Comparison of ENCODE assay signal across 15 cellular contexts in the genomic region with DNA sequence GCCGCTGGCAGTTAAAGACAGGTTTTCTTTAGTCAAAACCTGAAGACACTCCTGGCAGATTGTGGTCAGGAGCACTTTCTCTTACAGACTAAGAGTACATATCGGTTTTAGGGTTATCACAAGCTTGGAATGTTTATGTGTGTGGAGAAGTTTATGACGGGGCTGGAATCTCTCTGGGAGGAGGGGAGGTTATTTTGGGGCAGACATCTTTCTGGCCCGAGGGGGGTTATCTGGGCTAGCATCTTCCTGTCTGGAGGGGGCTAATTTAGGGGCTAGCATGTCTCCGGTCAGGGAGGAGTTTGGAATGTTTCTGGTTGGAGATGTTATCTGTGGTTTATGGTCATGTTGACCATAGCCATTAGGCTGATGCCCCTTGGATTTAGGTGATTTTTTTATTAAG.
"Had no signal": no experiment of that assay in that cellular context is flagged by ENCODE, and none has a peak within 500 bp of the region (broad histone marks: within the 10 kb centered on the region; RNA-seq: fewer than 3 reads in every experiment).

No MANE protein-coding gene starts in this region.

- H3K27ac Mint-ChIP-seq: activated CD8-positive, alpha-beta T cell treated with anti-CD3 and anti-CD28 coated beads for 36 hours; natural killer cell treated with Interleukin-12 subunit alpha and Interleukin-12 subunit beta and Interleukin-15 and Interleukin-18, amount 100 ng/mL, for 72 hours; stimulated activated naive CD8-positive, alpha-beta T cell treated with anti-CD3 and anti-CD28 coated beads, Interleukin-15, Interleukin-2, amounts not matched to agents 100 ng/mL and 50 ng/mL, for 24 hours; T-cell had no signal

- H3K4me3 ChIP-seq: colonic mucosa, lower lobe of right lung, testis had no signal

- H3K27ac ChIP-seq: colonic mucosa, lower lobe of right lung, testis, WERI-Rb-1 had no signal

- H3K36me3 Mint-ChIP-seq: natural killer cell treated with Interleukin-12 subunit alpha and Interleukin-12 subunit beta and Interleukin-15 and Interleukin-18, amount 100 ng/mL, for 72 hours; T-cell had no signal

- H3K4me1 ChIP-seq: colonic mucosa, lower lobe of right lung, testis had no signal

- H3K27me3 ChIP-seq: colonic mucosa, testis had no signal

- H3K9me3 ChIP-seq: colonic mucosa, lower lobe of right lung, testis had no signal

- H3K4me1 Mint-ChIP-seq: T-cell had no signal

- H3K27me3 Mint-ChIP-seq: stimulated activated naive CD8-positive, alpha-beta T cell treated with anti-CD3 and anti-CD28 coated beads, Interleukin-15, Interleukin-2, amounts not matched to agents 100 ng/mL and 50 ng/mL, for 24 hours; T-cell had no signal

- H3K36me3 ChIP-seq: colonic mucosa, lower lobe of right lung, WERI-Rb-1 had no signal

- H3K4me3 Mint-ChIP-seq: activated CD8-positive, alpha-beta T cell treated with anti-CD3 and anti-CD28 coated beads for 36 hours; natural killer cell treated with Interleukin-12 subunit alpha and Interleukin-12 subunit beta and Interleukin-15 and Interleukin-18, amount 100 ng/mL, for 72 hours; stimulated activated naive CD8-positive, alpha-beta T cell treated with anti-CD3 and anti-CD28 coated beads, Interleukin-15, Interleukin-2, amounts not matched to agents 100 ng/mL and 50 ng/mL, for 24 hours; T-cell had no signal

- DNase-seq: activated CD4-positive, alpha-beta T cell treated with anti-CD3 and anti-CD28 coated beads for 4 hours; activated CD8-positive, alpha-beta T cell treated with anti-CD3 and anti-CD28 coated beads for 36 hours; activated naive CD4-positive, alpha-beta T cell treated with Interleukin-2 at 50 U/mL for 16 hours; caudate nucleus; colonic mucosa; effector CD4-positive, alpha-beta T cell; hippocampal formation; lower lobe of right lung; occipital lobe; stimulated activated CD4-positive, alpha-beta T cell treated with anti-CD3 and anti-CD28 coated beads, Interleukin-12 subunit alpha, Interleukin-12 subunit beta, amount 100 ng/mL, for 4 hours; T-cell; testis; WERI-Rb-1 had no signal

- H3K9me3 Mint-ChIP-seq: activated CD8-positive, alpha-beta T cell treated with anti-CD3 and anti-CD28 coated beads for 36 hours; natural killer cell treated with Interleukin-12 subunit alpha and Interleukin-12 subunit beta and Interleukin-15 and Interleukin-18, amount 100 ng/mL, for 72 hours; stimulated activated naive CD8-positive, alpha-beta T cell treated with anti-CD3 and anti-CD28 coated beads, Interleukin-15, Interleukin-2, amounts not matched to agents 100 ng/mL and 50 ng/mL, for 24 hours; T-cell had no signal
